In genomic region chr15:79434361-79434760, GRCh38 we compare ENCODE assay signal across 25 cellular contexts.
"Had no signal": no experiment of that assay in that cellular context is flagged by ENCODE, and none has a peak within 500 bp of the region (broad histone marks: within the 10 kb centered on the region; RNA-seq: fewer than 3 reads in every experiment).

No MANE protein-coding gene starts in this region.

- H3K9me3 ChIP-seq: colonic mucosa, esophagus squamous epithelium, lower lobe of right lung, right lobe of liver, thoracic aorta, tibial nerve, upper lobe of right lung, uterus had no signal

- DNase-seq: colonic mucosa; effector memory CD4-positive, alpha-beta T cell; esophagus squamous epithelium; foreskin melanocyte; hypothalamus; immature natural killer cell; islet precursor cell; kidney glomerular epithelial cell; left ventricle myocardium superior; lower lobe of right lung; naive thymus-derived CD8-positive, alpha-beta T cell; right lobe of liver; small intestine; stimulated activated CD4-positive, alpha-beta T cell treated with anti-CD3 and anti-CD28 coated beads, Interleukin-15, amount 100 ng/mL, for 24 hours; stimulated activated CD4-positive, alpha-beta T cell treated with anti-CD3 and anti-CD28 coated beads, Interleukin-2, amount 100 ng/mL, for 48 hours; stimulated activated naive B cell treated with anti-CD40 and anti-IgM and Interleukin-4, amounts not matched to agents 10 μg/mL and 1 μg/mL and 100 μg/mL, for 72 hours; upper lobe of right lung; uterus had no signal

- H3K27ac ChIP-seq: colonic mucosa, esophagus squamous epithelium, lower lobe of right lung, neural progenitor cell, parathyroid adenoma, right lobe of liver, thoracic aorta, tibial nerve, upper lobe of right lung, uterus had no signal

- H3K4me1 ChIP-seq: colonic mucosa, parathyroid adenoma had no signal

- H3K27ac Mint-ChIP-seq: dendritic cell treated with granulocyte-macrophage colony-stimulating factor and Interleukin-4, amounts not matched to agents 40 ng/mL and 50 ng/mL, for 4 days; immature natural killer cell; naive thymus-derived CD8-positive, alpha-beta T cell; neural progenitor cell; progenitor cell of endocrine pancreas; stimulated activated naive B cell treated with anti-CD40 and anti-IgM and Interleukin-4, amounts not matched to agents 10 μg/mL and 1 μg/mL and 100 μg/mL, for 72 hours; stimulated activated naive CD8-positive, alpha-beta T cell treated with anti-CD3 and anti-CD28 coated beads, Interleukin-15, Interleukin-2, amounts not matched to agents 100 ng/mL and 50 ng/mL, for 24 hours had no signal

- H3K36me3 ChIP-seq: colonic mucosa, esophagus squamous epithelium, lower lobe of right lung, neural progenitor cell, right lobe of liver, thoracic aorta, tibial nerve, upper lobe of right lung, uterus had no signal

- H3K4me3 Mint-ChIP-seq: dendritic cell treated with granulocyte-macrophage colony-stimulating factor and Interleukin-4, amounts not matched to agents 40 ng/mL and 50 ng/mL, for 4 days; immature natural killer cell; naive thymus-derived CD8-positive, alpha-beta T cell; neural progenitor cell; stimulated activated naive B cell treated with anti-CD40 and anti-IgM and Interleukin-4, amounts not matched to agents 10 μg/mL and 1 μg/mL and 100 μg/mL, for 72 hours; stimulated activated naive CD8-positive, alpha-beta T cell treated with anti-CD3 and anti-CD28 coated beads, Interleukin-15, Interleukin-2, amounts not matched to agents 100 ng/mL and 50 ng/mL, for 24 hours had no signal

- H3K4me3 ChIP-seq: colonic mucosa, esophagus squamous epithelium, lower lobe of right lung, neural progenitor cell, right lobe of liver, thoracic aorta, tibial nerve, upper lobe of right lung, uterus had no signal

- H3K36me3 Mint-ChIP-seq: neural progenitor cell had no signal

- H3K9me3 Mint-ChIP-seq: dendritic cell treated with granulocyte-macrophage colony-stimulating factor and Interleukin-4, amounts not matched to agents 40 ng/mL and 50 ng/mL, for 4 days; immature natural killer cell; naive thymus-derived CD8-positive, alpha-beta T cell; neural progenitor cell; stimulated activated naive B cell treated with anti-CD40 and anti-IgM and Interleukin-4, amounts not matched to agents 10 μg/mL and 1 μg/mL and 100 μg/mL, for 72 hours had no signal
